Comparison of ENCODE assay signal across 8 cellular contexts in the genomic region with DNA sequence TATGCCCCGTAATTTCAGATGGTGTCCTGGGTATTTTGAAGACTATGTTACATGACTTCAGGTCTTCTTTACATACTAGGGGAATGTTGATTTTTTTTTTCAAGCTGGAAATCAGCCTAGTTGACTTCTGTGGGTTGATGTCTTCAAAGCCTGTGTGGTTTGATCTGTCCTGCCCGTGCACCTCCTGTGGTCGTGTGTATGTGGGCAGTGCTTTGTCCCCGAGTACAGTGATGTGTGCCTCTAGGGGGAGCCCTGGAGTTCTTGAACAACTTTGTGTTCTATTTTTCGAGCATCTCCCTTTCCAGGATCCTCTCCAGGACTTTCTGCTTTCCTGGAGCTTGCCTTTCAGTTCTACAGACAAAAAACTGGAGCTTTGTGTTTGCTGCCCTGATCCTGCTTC. TPM values are rescaled to one million over a fixed set of nuclear protein-coding genes. Genes with fewer than 3 reads are reported as not detected.
DNase-seq lines count a peak whose midpoint lies in the region; ATAC-seq and TF ChIP-seq lines count a peak whose summit lies in the region.

No MANE protein-coding gene starts in this region.

- no peak overlapping the region for H3K4me3 Mint-ChIP-seq in nephron progenitor cell
- no peak overlapping the region for H3K4me3 Mint-ChIP-seq in CD4-positive, alpha-beta T cell
- no peak overlapping the region for H3K4me3 Mint-ChIP-seq in activated CD8-positive, alpha-beta memory T cell treated with anti-CD3 and anti-CD28 coated beads, Interleukin-2, amount 10 ng/mL, durations not matched to agents 7 days and 5 days

- peaks cover 3% of the 10 kb centered on the region for H3K27me3 Mint-ChIP-seq in nephron progenitor cell (ENCODE audit: low read depth, poor library complexity)
- H3K27me3 Mint-ChIP-seq in CD4-positive, alpha-beta T cell, result no peaks in the 10 kb centered on the region
- no peaks in the 10 kb centered on the region for H3K27me3 Mint-ChIP-seq in activated CD8-positive, alpha-beta memory T cell treated with anti-CD3 and anti-CD28 coated beads, Interleukin-2, amount 10 ng/mL, durations not matched to agents 7 days and 5 days

- H3K27ac Mint-ChIP-seq in nephron progenitor cell, result no peak overlapping the region
- H3K27ac Mint-ChIP-seq in CD4-positive, alpha-beta T cell, result no peak overlapping the region
- no peak overlapping the region for H3K27ac Mint-ChIP-seq in activated CD8-positive, alpha-beta memory T cell treated with anti-CD3 and anti-CD28 coated beads, Interleukin-2, amount 10 ng/mL, durations not matched to agents 7 days and 5 days

- TF ChIP-seq CTCF in colonic mucosa (IDR thresholded peaks at IDR 0.05), result peak; percentile 55
- TF ChIP-seq CTCF in nephron progenitor cell (IDR thresholded peaks at IDR 0.05), result peak; percentile 22
- no peak for TF ChIP-seq CTCF in CD4-positive, alpha-beta T cell (IDR thresholded peaks at IDR 0.05)

- H3K27me3 ChIP-seq in colonic mucosa, result no peaks in the 10 kb centered on the region
- H3K27me3 ChIP-seq in CD4-positive, alpha-beta T cell (ENCODE audit: control insufficient read depth, insufficient read depth, low read length), result no peaks in the 10 kb centered on the region

- H3K4me1 Mint-ChIP-seq in nephron progenitor cell, result no peaks in the 10 kb centered on the region
- H3K4me1 Mint-ChIP-seq in CD4-positive, alpha-beta T cell (ENCODE audit: low read depth), result no peaks in the 10 kb centered on the region
- no peaks in the 10 kb centered on the region for H3K4me1 Mint-ChIP-seq in activated CD8-positive, alpha-beta memory T cell treated with anti-CD3 and anti-CD28 coated beads, Interleukin-2, amount 10 ng/mL, durations not matched to agents 7 days and 5 days

- peaks cover 100% of the 10 kb centered on the region for H3K9me3 Mint-ChIP-seq in nephron progenitor cell
- H3K9me3 Mint-ChIP-seq in CD4-positive, alpha-beta T cell, result peaks cover 14% of the 10 kb centered on the region
- H3K9me3 Mint-ChIP-seq in activated CD8-positive, alpha-beta memory T cell treated with anti-CD3 and anti-CD28 coated beads, Interleukin-2, amount 10 ng/mL, durations not matched to agents 7 days and 5 days (ENCODE audit: low read depth), result peaks cover 27% of the 10 kb centered on the region

- ATAC-seq in CD4-positive, alpha-beta T cell (ENCODE audit: poor library complexity), result no peak
- no peak for ATAC-seq in HG02610 (IDR thresholded peaks at IDR 0.05; ENCODE audit: unreplicated experiment)
- no peak for ATAC-seq in activated CD8-positive, alpha-beta memory T cell treated with anti-CD3 and anti-CD28 coated beads, Interleukin-2, amount 10 ng/mL, durations not matched to agents 7 days and 5 days

- intact Hi-C loops in colonic mucosa (cut with DNase I), result no loop called here
- intact Hi-C loops in CD4-positive, alpha-beta T cell (cut with DNase I, micrococcal nuclease), result no loop called here

- H3K9me3 ChIP-seq in colonic mucosa, result no peaks in the 10 kb centered on the region
- H3K9me3 ChIP-seq in CD4-positive, alpha-beta T cell (ENCODE audit: control insufficient read depth, low read length), result peaks cover 7% of the 10 kb centered on the region

- CTCF ChIA-PET in CD4-positive, alpha-beta T cell (lab: Charles Lee), result no interaction called here
- CTCF ChIA-PET in activated CD8-positive, alpha-beta memory T cell treated with anti-CD3 and anti-CD28 coated beads, Interleukin-2, amount 10 ng/mL, durations not matched to agents 7 days and 5 days (lab: Charles Lee), result no interaction called here

- peaks cover 100% of the 10 kb centered on the region for H3K36me3 Mint-ChIP-seq in nephron progenitor cell (ENCODE audit: low read depth)
- peaks cover 100% of the 10 kb centered on the region for H3K36me3 Mint-ChIP-seq in CD4-positive, alpha-beta T cell (ENCODE audit: low read depth)
- H3K36me3 Mint-ChIP-seq in activated CD8-positive, alpha-beta memory T cell treated with anti-CD3 and anti-CD28 coated beads, Interleukin-2, amount 10 ng/mL, durations not matched to agents 7 days and 5 days, result peaks cover 47% of the 10 kb centered on the region

- no peaks in the 10 kb centered on the region for H3K36me3 ChIP-seq in colonic mucosa

- no peak overlapping the region for H3K4me3 ChIP-seq in colonic mucosa

- H3K27ac ChIP-seq in colonic mucosa, result no peak overlapping the region
- H3K27ac ChIP-seq in CD4-positive, alpha-beta T cell (ENCODE audit: low read depth, low read length), result no peak overlapping the region

- DNase-seq in GM04503 (ENCODE audit: low read depth) (peak; percentile 19), LoVo (ENCODE audit: low spot score) (peak; percentile 61), colonic mucosa (peak; percentile 60), nephron progenitor cell (no peak), NCI-H1048 (lab: John Stamatoyannopoulos, UW) (no peak)
- DNase-seq in CD4-positive, alpha-beta T cell, result no peak
- DNase-seq in activated CD8-positive, alpha-beta memory T cell treated with anti-CD3 and anti-CD28 coated beads, Interleukin-2, amount 10 ng/mL, durations not matched to agents 7 days and 5 days, result no peak

- H3K9ac ChIP-seq in colonic mucosa (ENCODE audit: low read depth in 2 of 2, low read length in 2 of 2), result no peak overlapping the region

- POLR2A ChIA-PET in CD4-positive, alpha-beta T cell (lab: Charles Lee), result no interaction called here

- no peaks in the 10 kb centered on the region for H3K4me1 ChIP-seq in colonic mucosa

RNA-seq across cellular contexts. Expression of gene OBSCN, which starts 28.9 kb away (rescaled TPM):
- total RNA-seq in colonic mucosa, result 1 to 10 TPM; 3.6 to 7.9 TPM
- 10 to 100 TPM; 80.8 to 82.2 TPM for total RNA-seq in CD4-positive, alpha-beta T cell
- total RNA-seq in activated CD8-positive, alpha-beta memory T cell treated with anti-CD3 and anti-CD28 coated beads, Interleukin-2, amount 10 ng/mL, durations not matched to agents 7 days and 5 days, result 10 to 100 TPM in 1 of 2 experiments, 1 to 10 TPM in 1; 5.7 to 10.4 TPM

Comparison
In these comparisons a context has a peak if more than half of its experiments do, and no peak if none do; other contexts are left out.
1. DNase-seq: peak in GM04503 (single experiment), LoVo (single experiment) and colonic mucosa (single experiment); none in nephron progenitor cell (single experiment), CD4-positive, alpha-beta T cell (0 of 10), NCI-H1048 (single experiment) and activated CD8-positive, alpha-beta memory T cell treated with anti-CD3 and anti-CD28 coated beads, Interleukin-2, amount 10 ng/mL, durations not matched to agents 7 days and 5 days (single experiment).
2. RNA of gene OBSCN, which starts 28.9 kb away (total RNA-seq): 80.8 to 82.2 TPM in CD4-positive, alpha-beta T cell; 5.7 to 10.4 TPM in activated CD8-positive, alpha-beta memory T cell treated with anti-CD3 and anti-CD28 coated beads, Interleukin-2, amount 10 ng/mL, durations not matched to agents 7 days and 5 days and 3.6 to 7.9 TPM in colonic mucosa; every median in the first group is over 4 times any median in the second.